ENCODE assay signal across 8 cellular contexts in the genomic region with DNA sequence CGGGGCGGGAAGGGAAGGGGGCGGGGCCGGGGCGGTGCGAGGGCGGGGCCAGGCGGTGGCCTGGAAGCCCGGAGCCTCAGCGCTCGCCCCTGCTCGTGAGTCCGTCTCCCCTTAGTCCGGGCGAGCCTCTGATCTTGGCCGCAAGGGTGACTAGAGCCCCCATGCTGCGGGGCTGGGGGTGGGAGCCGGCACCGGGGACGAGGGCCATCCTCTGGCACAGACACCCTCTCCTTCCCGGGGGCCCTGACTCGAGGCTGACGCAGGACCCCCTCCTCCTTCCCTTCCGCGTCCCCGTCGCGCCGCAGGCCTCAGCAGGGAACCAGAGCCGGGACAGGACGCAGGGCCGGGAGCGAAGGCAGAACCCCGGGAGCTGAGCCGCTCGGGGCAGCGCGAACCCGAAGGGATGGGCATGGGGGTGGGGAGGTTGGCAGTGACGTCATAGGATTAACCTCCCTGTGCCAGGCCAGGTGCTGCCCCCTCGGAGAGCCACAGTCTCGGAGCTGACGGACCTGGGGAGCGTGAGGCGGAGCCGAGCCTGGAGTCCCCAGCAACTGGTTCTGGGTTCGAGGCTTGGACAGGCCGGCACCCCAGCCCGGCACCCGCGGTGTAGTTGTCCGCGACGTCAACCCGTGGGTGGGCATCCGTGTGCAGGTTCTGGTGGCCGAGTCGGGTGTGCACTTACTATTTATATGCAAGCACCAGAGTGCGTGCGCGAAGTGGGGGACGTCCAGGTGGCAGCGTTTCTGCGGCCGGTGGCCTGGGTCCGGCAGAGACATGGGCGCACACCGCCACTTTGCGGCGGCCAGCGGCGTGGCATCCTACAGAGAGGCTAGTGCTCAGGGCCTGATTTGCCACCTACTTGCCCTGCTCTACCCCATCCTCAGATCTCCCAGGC. TPM values are rescaled to one million over a fixed set of nuclear protein-coding genes. Genes with fewer than 3 reads are reported as not detected.
DNase-seq lines count a peak whose midpoint lies in the region; ATAC-seq and TF ChIP-seq lines count a peak whose summit lies in the region.

No MANE protein-coding gene starts in this region.

- TF ChIP-seq CTCF in WERI-Rb-1 (IDR thresholded peaks at IDR 0.05; ENCODE audit: low read depth, low read length) = peak; percentile 99
- TF ChIP-seq CTCF in spleen (IDR thresholded peaks at IDR 0.05 in 8 of 11, conservative IDR thresholded peaks at IDR 0.05 in 3 of 11) = peak; percentile 69 to 92 (median 84)

- H3K27me3 ChIP-seq in BLaER1 (no peaks in the 10 kb centered on the region), WERI-Rb-1 (ENCODE audit: insufficient read depth, low read depth, severe bottlenecking) (no peaks in the 10 kb centered on the region), spleen (replicated peaks in 1 of 7) (no peaks in the 10 kb centered on the region)

- no peaks in the 10 kb centered on the region for H3K9me3 ChIP-seq in BLaER1
- H3K9me3 ChIP-seq in WERI-Rb-1 (ENCODE audit: severe bottlenecking) = no peaks in the 10 kb centered on the region
- no peaks in the 10 kb centered on the region for H3K9me3 ChIP-seq in spleen

- peak in 1 of 3 donors; percentile 29 for TF ChIP-seq POLR2A in spleen (IDR thresholded peaks at IDR 0.05)

- H3K4me3 ChIP-seq in BLaER1 (peak overlapping the region; percentile 82), WERI-Rb-1 (ENCODE audit: low read depth, low read length) (peak overlapping the region; percentile 66), spleen (peak overlapping the region; percentile 65 to 92 (median 80))

- intact Hi-C loops in spleen (cut with DNase I; ENCODE audit: low total_unique reads) = no loop called here

- H3K4me1 ChIP-seq in BLaER1 (peaks cover 29% of the 10 kb centered on the region), spleen (peaks cover 14 to 79% (median 43%) of the 10 kb centered on the region in 6 donors)

- 0 to 2% (median 1%) methylated on average over 29 to 72 of the region's 72 CpGs for WGBS in spleen, 5 donors

- peak overlapping the region; percentile 100 for H3K4me2 ChIP-seq in BLaER1

- H3K36me3 ChIP-seq in BLaER1 = no peaks in the 10 kb centered on the region
- no peaks in the 10 kb centered on the region for H3K36me3 ChIP-seq in WERI-Rb-1
- H3K36me3 ChIP-seq in spleen = peaks cover 0 to 8% (median 0%) of the 10 kb centered on the region in 6 donors

- H3K9ac ChIP-seq in BLaER1 = peak overlapping the region; percentile 80

- ATAC-seq in GM21390 (IDR thresholded peaks at IDR 0.05; ENCODE audit: unreplicated experiment) = peak; percentile 31
- ATAC-seq in GM18517 (IDR thresholded peaks at IDR 0.05; ENCODE audit: unreplicated experiment) = no peak

- no peaks in the 10 kb centered on the region for H4K20me1 ChIP-seq in BLaER1

- peak; percentile 71 for DNase-seq in NCI-H2171 treated with DMSO at 0.1 percent for 48 hours (lab: John Stamatoyannopoulos, UW)
- peak; percentile 93 for DNase-seq in WERI-Rb-1
- peak; percentile 67 for DNase-seq in central memory CD4-positive, alpha-beta T cell
- peak; percentile 78 for DNase-seq in iris pigment epithelial cell (ENCODE audit: low read depth)
- peak; percentile 96 for DNase-seq in spleen

- H3K27ac ChIP-seq in BLaER1 (peak overlapping the region; percentile 62), WERI-Rb-1 (peak overlapping the region; percentile 72), spleen (peak overlapping the region; percentile 79 to 98 (median 94))

RNA-seq across cellular contexts. Expression of gene PLCD3, which starts 0.5 kb away (rescaled TPM):
- 1 to 10 TPM; 2.8 to 9.9 (median 7.1) TPM for total RNA-seq in spleen
- polyA plus RNA-seq in spleen = 1 to 10 TPM; 1.5 to 3.5 (median 3.4) TPM

RNA-seq across cellular contexts. Expression of gene ACBD4, which starts 2.7 kb away (rescaled TPM):
- total RNA-seq in spleen = 10 to 100 TPM; 14.1 to 24.6 (median 20.2) TPM
- polyA plus RNA-seq in spleen = 10 to 100 TPM; 22.8 to 32.8 (median 31.8) TPM

RNA-seq across cellular contexts. Expression of gene HEXIM1, which starts 15.5 kb away (rescaled TPM):
- 10 to 100 TPM; 23.4 to 43.1 (median 27.8) TPM for total RNA-seq in spleen
- 10 to 100 TPM; 12.9 to 26.7 (median 15.1) TPM for polyA plus RNA-seq in spleen

RNA-seq across cellular contexts. Expression of gene HEXIM2, which starts 28.9 kb away (rescaled TPM):
- 1 to 10 TPM; 4.0 to 9.4 (median 6.1) TPM for total RNA-seq in spleen
- 10 to 100 TPM in 1 of 3 donors, 1 to 10 TPM in 2; 8.7 to 10.4 (median 9.9) TPM for polyA plus RNA-seq in spleen
